ENCODE assay signal across 8 cellular contexts in genomic region chr1:193103759-193104495, GRCh38. TPM values are rescaled to one million over a fixed set of nuclear protein-coding genes. Genes with fewer than 3 reads are reported as not detected.
DNase-seq lines count a peak whose midpoint lies in the region; ATAC-seq and TF ChIP-seq lines count a peak whose summit lies in the region.

No MANE protein-coding gene starts in this region.

- TF ChIP-seq CTCF in RWPE2 (IDR thresholded peaks at IDR 0.05; ENCODE audit: poor library complexity, severe bottlenecking) (no peak), fibroblast of lung (conservative IDR thresholded peaks at IDR 0.05 in 1 of 2, IDR thresholded peaks at IDR 0.05 in 1 of 2; ENCODE audit: low read depth in 1 of 2, low read length in 2 of 2) (no peak)

- H3K4me1 ChIP-seq in RWPE2 (ENCODE audit: insufficient read depth, poor library complexity, severe bottlenecking) (peaks cover 8% of the 10 kb centered on the region), fibroblast of lung (ENCODE audit: control insufficient read depth, extremely low read depth, insufficient read depth, low read length) (peaks cover 3% of the 10 kb centered on the region)

- peak overlapping the region; percentile 82 for H3K27ac ChIP-seq in RWPE2 (ENCODE audit: poor library complexity, severe bottlenecking)
- peak overlapping the region; percentile 90 for H3K27ac ChIP-seq in fibroblast of lung (ENCODE audit: insufficient read depth, low read length)

- peaks cover 25% of the 10 kb centered on the region for H3K36me3 ChIP-seq in RWPE2 (ENCODE audit: low read depth)
- H3K36me3 ChIP-seq in fibroblast of lung (ENCODE audit: control insufficient read depth, insufficient read depth, low read length), result no peaks in the 10 kb centered on the region

- H3K27me3 ChIP-seq in RWPE2 (ENCODE audit: insufficient read depth, poor library complexity, severe bottlenecking), result no peaks in the 10 kb centered on the region
- H3K27me3 ChIP-seq in fibroblast of lung (ENCODE audit: control insufficient read depth, insufficient read depth, low read length), result no peaks in the 10 kb centered on the region

- peak overlapping the region; percentile 53 for H2AFZ ChIP-seq in fibroblast of lung (ENCODE audit: low read length)

- H3K4me2 ChIP-seq in fibroblast of lung (ENCODE audit: extremely low read depth, insufficient read depth, low read length), result peak overlapping the region; percentile 98

- peak overlapping the region; percentile 81 for H3K9ac ChIP-seq in fibroblast of lung (ENCODE audit: insufficient read depth, low read length)

- H3K4me3 ChIP-seq in RWPE2 (ENCODE audit: severe bottlenecking) (peak overlapping the region; percentile 77), fibroblast of lung (replicated peaks in 1 of 4; ENCODE audit: control extremely low read depth in 1 of 4, insufficient read depth in 1 of 4, low read depth in 3 of 4, low read length in 4 of 4) (peak overlapping the region; percentile 78 to 87 (median 84))

- H4K20me1 ChIP-seq in fibroblast of lung (ENCODE audit: control insufficient read depth, extremely low read depth, insufficient read depth, low read length), result no peaks in the 10 kb centered on the region

- DNase-seq in RWPE2 (ENCODE audit: low spot score), result no peak
- peak in 1 of 2 donors; percentile 17 for DNase-seq in fibroblast of lung (ENCODE audit: low read depth in 2 of 2)
- peak; percentile 4 for DNase-seq in renal cortical epithelial cell (ENCODE audit: low read depth)
- no peak for DNase-seq in stimulated activated CD4-positive, alpha-beta T cell treated with anti-CD3 and anti-CD28 coated beads, Interleukin-15, amount 100 ng/mL, for 24 hours
- no peak for DNase-seq in COLO668 (lab: John Stamatoyannopoulos, UW; ENCODE audit: unreplicated experiment)
- DNase-seq in activated gamma-delta T cell treated with Interleukin-2 at 50 U/mL for 16 hours, result no peak

- H3K9me3 ChIP-seq in RWPE2 (ENCODE audit: severe bottlenecking) (no peaks in the 10 kb centered on the region), fibroblast of lung (ENCODE audit: control insufficient read depth, insufficient read depth, low read depth, low read length) (no peaks in the 10 kb centered on the region)

- ATAC-seq in GM18511 (IDR thresholded peaks at IDR 0.05; ENCODE audit: unreplicated experiment), result peak; percentile 0
- no peak for ATAC-seq in RWPE2 (ENCODE audit: low read depth)
- no peak for ATAC-seq in GM18519 (IDR thresholded peaks at IDR 0.05; ENCODE audit: low FRiP score, unreplicated experiment)

- peaks cover 28% of the 10 kb centered on the region for H3K79me2 ChIP-seq in fibroblast of lung (ENCODE audit: control insufficient read depth, insufficient read depth, low read length)

RNA-seq across cellular contexts. Expression of gene GLRX2, which starts 1.3 kb away (rescaled TPM):
- total RNA-seq in fibroblast of lung, result 3.3 and 15.9 TPM in 2 replicates
- 27.2 and 28.6 TPM in 2 replicates for polyA plus RNA-seq in fibroblast of lung
- polyA plus RNA-seq in fibroblast of lung (2012), result 30.4 and 32.4 TPM in 2 replicates
- polyA minus RNA-seq in fibroblast of lung (ENCODE audit: low replicate concordance), result 0.47 and 0.67 TPM in 2 replicates
- total RNA-seq in renal cortical epithelial cell, result 12.0 and 15.2 TPM in 2 replicates

RNA-seq across cellular contexts. Expression of gene CDC73, which starts 17.9 kb away (rescaled TPM):
- total RNA-seq in fibroblast of lung (14.6 and 18.7 TPM in 2 replicates), renal cortical epithelial cell (19.3 and 54.4 TPM in 2 replicates)
- 51.0 and 69.8 TPM in 2 replicates for polyA plus RNA-seq in fibroblast of lung
- polyA plus RNA-seq in fibroblast of lung (2012), result 37.9 and 40.8 TPM in 2 replicates
- polyA minus RNA-seq in fibroblast of lung (ENCODE audit: low replicate concordance), result 2.1 and 3.3 TPM in 2 replicates

RNA-seq across cellular contexts. Expression of gene RO60, which starts 44.5 kb away (rescaled TPM):
- total RNA-seq in fibroblast of lung (164 and 207 TPM in 2 replicates), renal cortical epithelial cell (153 and 155 TPM in 2 replicates)
- polyA plus RNA-seq in fibroblast of lung, result 39.5 and 44.0 TPM in 2 replicates
- 18.0 and 23.1 TPM in 2 replicates for polyA plus RNA-seq in fibroblast of lung (2012)
- 22.3 and 28.9 TPM in 2 replicates for polyA minus RNA-seq in fibroblast of lung (ENCODE audit: low replicate concordance)

RNA-seq across cellular contexts. Expression of gene UCHL5, which starts 44.8 kb away (rescaled TPM):
- 19.5 and 24.1 TPM in 2 replicates for total RNA-seq in fibroblast of lung
- polyA plus RNA-seq in fibroblast of lung, result 29.6 and 33.4 TPM in 2 replicates
- 24.2 and 31.2 TPM in 2 replicates for polyA plus RNA-seq in fibroblast of lung (2012)
- polyA minus RNA-seq in fibroblast of lung (ENCODE audit: low replicate concordance), result 1.7 and 2.1 TPM in 2 replicates
- total RNA-seq in renal cortical epithelial cell, result 25.0 and 60.8 TPM in 2 replicates
